12 cellular contexts compared by ENCODE assay signal in genomic region chr1:37455516-37455915, GRCh38. TPM values are rescaled to one million over a fixed set of nuclear protein-coding genes. Genes with fewer than 3 reads are reported as not detected.
DNase-seq lines count a peak whose midpoint lies in the region; ATAC-seq and TF ChIP-seq lines count a peak whose summit lies in the region.
"Had no signal": no experiment of that assay in that cellular context is flagged by ENCODE, and none has a peak within 500 bp of the region (broad histone marks: within the 10 kb centered on the region; RNA-seq: fewer than 3 reads in every experiment).

No MANE protein-coding gene starts in this region.

- ATAC-seq in stimulated activated effector memory CD8-positive, alpha-beta T cell treated with anti-CD3 and anti-CD28 coated beads, Interleukin-12 subunit alpha, Interleukin-12 subunit beta, amount 100 ng/mL, for 72 hours = no peak
- ATAC-seq in HG03045 (IDR thresholded peaks at IDR 0.05; ENCODE audit: unreplicated experiment) = no peak

- H3K36me3 ChIP-seq in right atrium auricular region = no peaks in the 10 kb centered on the region
- H3K36me3 ChIP-seq: cardiac muscle cell had no signal

- POLR2A ChIA-PET in RWPE1 (lab: Yijun Ruan, JAX; ENCODE audit: low non-redundant PET) = no interaction called here

- H3K27me3 Mint-ChIP-seq in CD14-positive monocyte (ENCODE audit: low read depth in 3 of 3) = peaks cover 0 to 4% (median 0%) of the 10 kb centered on the region in 3 donors

- H3K4me1 ChIP-seq in right atrium auricular region = peaks cover 0 to 10% of the 10 kb centered on the region in 2 donors

- H3K9me3 Mint-ChIP-seq in CD14-positive monocyte = no peaks in the 10 kb centered on the region
- no peaks in the 10 kb centered on the region for H3K9me3 Mint-ChIP-seq in stimulated activated effector memory CD8-positive, alpha-beta T cell treated with anti-CD3 and anti-CD28 coated beads, Interleukin-12 subunit alpha, Interleukin-12 subunit beta, amount 100 ng/mL, for 72 hours
- H3K9me3 Mint-ChIP-seq: neural crest cell; T-helper 2 cell treated with Interferon-gamma antibody and Interleukin-4, amounts not matched to agents 5 μg/mL and 100 μg/mL, for 36 hours had no signal

- H3K27me3 ChIP-seq in right atrium auricular region = no peaks in the 10 kb centered on the region
- H3K27me3 ChIP-seq: cardiac muscle cell had no signal

- intact Hi-C loops in CD14-positive monocyte (cut with micrococcal nuclease) = loop anchor here (1.0 to 10.0 kb wide), 3 partner anchors 32 to 229 kb away; no protein-coding TSS in a partner anchor

- no peak overlapping the region for H3K4me3 ChIP-seq in right atrium auricular region
- H3K4me3 ChIP-seq: cardiac muscle cell had no signal

- TF ChIP-seq CTCF in CD14-positive monocyte (IDR thresholded peaks at IDR 0.05) = no peak
- TF ChIP-seq CTCF in RWPE1 (conservative IDR thresholded peaks at IDR 0.05; ENCODE audit: low read depth) = no peak
- TF ChIP-seq CTCF in right atrium auricular region (IDR thresholded peaks at IDR 0.05) = no peak

- H3K4me1 Mint-ChIP-seq in CD14-positive monocyte = peaks cover 13% of the 10 kb centered on the region
- H3K4me1 Mint-ChIP-seq in stimulated activated effector memory CD8-positive, alpha-beta T cell treated with anti-CD3 and anti-CD28 coated beads, Interleukin-12 subunit alpha, Interleukin-12 subunit beta, amount 100 ng/mL, for 72 hours = peaks cover 8% of the 10 kb centered on the region

- H3K4me3 Mint-ChIP-seq in CD14-positive monocyte = peak overlapping the region; percentile 75 to 86
- H3K4me3 Mint-ChIP-seq in stimulated activated effector memory CD8-positive, alpha-beta T cell treated with anti-CD3 and anti-CD28 coated beads, Interleukin-12 subunit alpha, Interleukin-12 subunit beta, amount 100 ng/mL, for 72 hours = no peak overlapping the region
- H3K4me3 Mint-ChIP-seq: neural crest cell; T-helper 2 cell treated with Interferon-gamma antibody and Interleukin-4, amounts not matched to agents 5 μg/mL and 100 μg/mL, for 36 hours had no signal

- H3K27ac Mint-ChIP-seq in CD14-positive monocyte = peak overlapping the region; percentile 33 to 95 (median 91)
- H3K27ac Mint-ChIP-seq in stimulated activated effector memory CD8-positive, alpha-beta T cell treated with anti-CD3 and anti-CD28 coated beads, Interleukin-12 subunit alpha, Interleukin-12 subunit beta, amount 100 ng/mL, for 72 hours = peak overlapping the region; percentile 62
- H3K27ac Mint-ChIP-seq: T-helper 2 cell treated with Interferon-gamma antibody and Interleukin-4, amounts not matched to agents 5 μg/mL and 100 μg/mL, for 36 hours had no signal

- DNase-seq in CD14-positive monocyte (ENCODE audit: low spot score) (no peak), RWPE1 (ENCODE audit: low spot score) (no peak), right atrium auricular region (ENCODE audit: low spot score) (no peak), AG20443 (ENCODE audit: low spot score) (no peak), HCEC 1CT (no peak), NCI-H2029 (lab: John Stamatoyannopoulos, UW) (no peak)
- DNase-seq in stimulated activated effector memory CD8-positive, alpha-beta T cell treated with anti-CD3 and anti-CD28 coated beads, Interleukin-12 subunit alpha, Interleukin-12 subunit beta, amount 100 ng/mL, for 72 hours (ENCODE audit: low spot score in 2 of 2) = no peak
- DNase-seq: NCI-H1417 treated with DMSO at 0.1 percent for 48 hours had no signal

- peak overlapping the region; percentile 92 for H3K27ac ChIP-seq in RWPE1
- peak overlapping the region; percentile 50 for H3K27ac ChIP-seq in right atrium auricular region
- H3K27ac ChIP-seq: cardiac muscle cell had no signal

- peaks cover 0 to 2% of the 10 kb centered on the region in 2 donors for H3K36me3 Mint-ChIP-seq in CD14-positive monocyte
- peaks cover 9% of the 10 kb centered on the region for H3K36me3 Mint-ChIP-seq in stimulated activated effector memory CD8-positive, alpha-beta T cell treated with anti-CD3 and anti-CD28 coated beads, Interleukin-12 subunit alpha, Interleukin-12 subunit beta, amount 100 ng/mL, for 72 hours

- CTCF ChIA-PET in RWPE1 (lab: Yijun Ruan, JAX) = interaction anchor here (0.6 to 4.6 kb wide), 7 partner anchors 12 to 228 kb away, joined by 3 to 43 read pairs (median 4); partner anchors contain the start of gene MEAF6

- no peaks in the 10 kb centered on the region for H3K9me3 ChIP-seq in right atrium auricular region

RNA-seq across cellular contexts. Expression of gene ZC3H12A, which starts 18.9 kb away (rescaled TPM):
- 1 to 10 TPM; 5.2 to 5.8 TPM for polyA plus RNA-seq in CD14-positive monocyte
- 10 to 100 TPM in 1 of 2 donors, 1 to 10 TPM in 1; 9.4 to 13.5 TPM for total RNA-seq in right atrium auricular region

RNA-seq across cellular contexts. Expression of gene MEAF6, which starts 59.0 kb away (rescaled TPM):
- polyA plus RNA-seq in CD14-positive monocyte = 10 to 100 TPM; 79.2 to 99.8 TPM
- 10 to 100 TPM; 50.4 to 61.0 TPM for total RNA-seq in right atrium auricular region
